Comparison of ENCODE assay signal across 20 cellular contexts in genomic region chr17:73520369-73520761, GRCh38.
DNase-seq lines count a peak whose midpoint lies in the region; ATAC-seq lines count a peak whose summit lies in the region.
"Had no signal": no experiment of that assay in that cellular context is flagged by ENCODE, and none has a peak within 500 bp of the region (broad histone marks: within the 10 kb centered on the region; RNA-seq: fewer than 3 reads in every experiment).

No MANE protein-coding gene starts in this region.

- H3K9me3 ChIP-seq in neuronal stem cell (replicated peaks in 1 of 2; ENCODE audit: control insufficient read depth in 2 of 2, insufficient read depth in 1 of 2, low read depth in 1 of 2, low read length in 2 of 2) = no peaks in the 10 kb centered on the region
- H3K9me3 ChIP-seq: BLaER1, Caco-2 had no signal

- no peak for ATAC-seq in Right ventricle myocardium inferior
- ATAC-seq in Right ventricle myocardium superior (ENCODE audit: poor library complexity) = no peak
- no peak for ATAC-seq in stimulated activated memory B cell treated with anti-CD40 and anti-IgM and Interleukin-4, amounts not matched to agents 10 μg/mL and 1 μg/mL and 100 μg/mL, for 72 hours
- ATAC-seq: CD8-positive, alpha-beta T cell; HCT116 had no signal

- H2BK5ac ChIP-seq in mesendoderm (ENCODE audit: low read length) = no peak overlapping the region
- H2BK5ac ChIP-seq in neuronal stem cell (ENCODE audit: low read length) = no peak overlapping the region

- H3K4me2 ChIP-seq in mesendoderm (ENCODE audit: low read length) (no peak overlapping the region), neuronal stem cell (ENCODE audit: insufficient read depth, low read length, poor library complexity, severe bottlenecking) (no peak overlapping the region)
- H3K4me2 ChIP-seq: BLaER1 had no signal

- H2BK15ac ChIP-seq in mesendoderm (replicated peaks; ENCODE audit: low read depth) (no peak overlapping the region), neuronal stem cell (ENCODE audit: low read length) (no peak overlapping the region)

- H2BK12ac ChIP-seq in neuronal stem cell (ENCODE audit: low read length) = no peak overlapping the region

- no peaks in the 10 kb centered on the region for H3K27me3 Mint-ChIP-seq in stimulated activated memory B cell treated with anti-CD40 and anti-IgM and Interleukin-4, amounts not matched to agents 10 μg/mL and 1 μg/mL and 100 μg/mL, for 72 hours
- H3K27me3 Mint-ChIP-seq: B cell had no signal

- no peak overlapping the region for H4K91ac ChIP-seq in neuronal stem cell (ENCODE audit: low read depth, low read length, poor library complexity)

- H3K27ac Mint-ChIP-seq in stimulated activated memory B cell treated with anti-CD40 and anti-IgM and Interleukin-4, amounts not matched to agents 10 μg/mL and 1 μg/mL and 100 μg/mL, for 72 hours = peak overlapping the region; percentile 66
- H3K27ac Mint-ChIP-seq: B cell; CD8-positive, alpha-beta T cell; H9 had no signal

- no peaks in the 10 kb centered on the region for H3K4me1 ChIP-seq in mesendoderm (ENCODE audit: control insufficient read depth, low read depth, low read length)
- peaks cover 3 to 4% of the 10 kb centered on the region in 2 donors for H3K4me1 ChIP-seq in neuronal stem cell (ENCODE audit: control insufficient read depth in 2 of 2, insufficient read depth in 1 of 2, low read depth in 1 of 2, low read length in 2 of 2)
- H3K4me1 ChIP-seq: Caco-2 had no signal

- H3K79me1 ChIP-seq in mesendoderm (ENCODE audit: low read length) = no peaks in the 10 kb centered on the region
- H3K79me1 ChIP-seq in neuronal stem cell (ENCODE audit: low read depth, low read length) = peaks cover 8% of the 10 kb centered on the region

- no peak overlapping the region for H3K23ac ChIP-seq in mesendoderm (ENCODE audit: low read length)
- no peak overlapping the region for H3K23ac ChIP-seq in neuronal stem cell (ENCODE audit: low read depth, low read length, poor library complexity)

- intact Hi-C loops in Right ventricle myocardium inferior (cut with DNase I) = no loop called here
- intact Hi-C loops in Right ventricle myocardium superior (cut with DNase I) = no loop called here

- H3K27me3 ChIP-seq in mesendoderm (ENCODE audit: insufficient read depth, low read length, poor library complexity) (no peaks in the 10 kb centered on the region), neuronal stem cell (ENCODE audit: control insufficient read depth in 3 of 3, insufficient read depth in 3 of 3, low read depth in 1 of 3, low read length in 3 of 3) (no peaks in the 10 kb centered on the region)
- H3K27me3 ChIP-seq: BLaER1 had no signal

- DNase-seq in Right ventricle myocardium inferior (ENCODE audit: missing footprints) = peak; percentile 26
- no peak for DNase-seq in Right ventricle myocardium superior
- no peak for DNase-seq in mesendoderm
- no peak for DNase-seq in neuronal stem cell (ENCODE audit: low spot score)
- DNase-seq in EL = no peak
- DNase-seq in activated T-cell treated with anti-CD3 and anti-CD28 coated beads, Interleukin-2, amount 50 U/mL, for 1 hour = no peak
- DNase-seq in NCI-H748 treated with DMSO at 0.1 percent for 48 hours (lab: John Stamatoyannopoulos, UW) = no peak
- DNase-seq: Caco-2; CD4-positive, CD25-positive, alpha-beta regulatory T cell; CD8-positive, alpha-beta T cell; DMS153; GF-D8; GM23248; H9 had no signal

- no peak overlapping the region for H2AFZ ChIP-seq in neuronal stem cell (ENCODE audit: low read length)
- H2AFZ ChIP-seq: GM23248 had no signal

- H3K4ac ChIP-seq in mesendoderm (ENCODE audit: low read depth, low read length) = no peak overlapping the region
- no peak overlapping the region for H3K4ac ChIP-seq in neuronal stem cell (ENCODE audit: low read length)

- H3K9me3 Mint-ChIP-seq in stimulated activated memory B cell treated with anti-CD40 and anti-IgM and Interleukin-4, amounts not matched to agents 10 μg/mL and 1 μg/mL and 100 μg/mL, for 72 hours = no peaks in the 10 kb centered on the region
- H3K9me3 Mint-ChIP-seq: CD4-positive, CD25-positive, alpha-beta regulatory T cell; CD8-positive, alpha-beta T cell; H9 had no signal

- no peak overlapping the region for H3K18ac ChIP-seq in mesendoderm (ENCODE audit: low read length)
- no peak overlapping the region for H3K18ac ChIP-seq in neuronal stem cell (ENCODE audit: low read length)

- H2AK5ac ChIP-seq in mesendoderm (ENCODE audit: low read length) (no peak overlapping the region), neuronal stem cell (ENCODE audit: low read depth, low read length) (no peak overlapping the region)

- no peak overlapping the region for H3K4me3 ChIP-seq in mesendoderm (ENCODE audit: low read length)
- no peak overlapping the region for H3K4me3 ChIP-seq in neuronal stem cell (ENCODE audit: low read length in 2 of 2)
- H3K4me3 ChIP-seq: BLaER1, GM23248 had no signal

- no peaks in the 10 kb centered on the region for H3K79me2 ChIP-seq in mesendoderm (ENCODE audit: control insufficient read depth, insufficient read depth, low read length)

- H3K14ac ChIP-seq in neuronal stem cell (ENCODE audit: low read length) = no peak overlapping the region

- peak overlapping the region; percentile 31 for H3K56ac ChIP-seq in mesendoderm (ENCODE audit: low read length)

- H3K9ac ChIP-seq in mesendoderm (ENCODE audit: low read length) (no peak overlapping the region), neuronal stem cell (ENCODE audit: low read depth, low read length, poor library complexity) (peak overlapping the region; percentile 5)
- H3K9ac ChIP-seq: BLaER1, GM23248 had no signal

- peaks cover 5% of the 10 kb centered on the region for H3K36me3 Mint-ChIP-seq in stimulated activated memory B cell treated with anti-CD40 and anti-IgM and Interleukin-4, amounts not matched to agents 10 μg/mL and 1 μg/mL and 100 μg/mL, for 72 hours
- H3K36me3 Mint-ChIP-seq: CD4-positive, CD25-positive, alpha-beta regulatory T cell; CD8-positive, alpha-beta T cell had no signal

- H2BK120ac ChIP-seq in mesendoderm (ENCODE audit: low read depth, low read length) (no peak overlapping the region), neuronal stem cell (ENCODE audit: low read depth, low read length) (no peak overlapping the region)

- H3K36me3 ChIP-seq in mesendoderm (ENCODE audit: control insufficient read depth, insufficient read depth, low read length) (no peaks in the 10 kb centered on the region), neuronal stem cell (replicated peaks in 1 of 2; ENCODE audit: control insufficient read depth in 2 of 2, insufficient read depth in 2 of 2, low read length in 2 of 2) (peaks cover 0 to 3% of the 10 kb centered on the region in 2 donors)
- H3K36me3 ChIP-seq: BLaER1 had no signal

- H4K8ac ChIP-seq in mesendoderm (ENCODE audit: low read depth, low read length) (no peak overlapping the region), neuronal stem cell (ENCODE audit: low read depth, low read length) (no peak overlapping the region)

- WGBS in mesendoderm (ENCODE audit: extremely low coverage, insufficient coverage, low lambda C conversion rate) = no CpG with 5 or more reads among the region's 7 CpGs
- no CpG with 5 or more reads among the region's 7 CpGs for WGBS in neuronal stem cell (ENCODE audit: extremely low coverage in 2 of 2, insufficient read length in 2 of 2, insufficient replicate concordance in 1 of 2), 2 donors

- H4K5ac ChIP-seq in mesendoderm (ENCODE audit: low read length) = no peak overlapping the region

- H3K4me3 Mint-ChIP-seq in stimulated activated memory B cell treated with anti-CD40 and anti-IgM and Interleukin-4, amounts not matched to agents 10 μg/mL and 1 μg/mL and 100 μg/mL, for 72 hours = no peak overlapping the region
- H3K4me3 Mint-ChIP-seq: B cell; CD4-positive, CD25-positive, alpha-beta regulatory T cell; CD8-positive, alpha-beta T cell; H9 had no signal

- H3K27ac ChIP-seq in mesendoderm (ENCODE audit: low read depth, low read length) (no peak overlapping the region), neuronal stem cell (replicated peaks; ENCODE audit: low read length) (no peak overlapping the region)
- H3K27ac ChIP-seq: 22Rv1, BLaER1, C4-2B, GM23248 had no signal

- peaks cover 28% of the 10 kb centered on the region for H3K4me1 Mint-ChIP-seq in stimulated activated memory B cell treated with anti-CD40 and anti-IgM and Interleukin-4, amounts not matched to agents 10 μg/mL and 1 μg/mL and 100 μg/mL, for 72 hours
- H3K4me1 Mint-ChIP-seq: CD4-positive, CD25-positive, alpha-beta regulatory T cell had no signal
